Comparison of ENCODE assay signal across 25 cellular contexts in genomic region chr6:144467921-144468320, GRCh38.
DNase-seq lines count a peak whose midpoint lies in the region; ATAC-seq, FAIRE-seq and TF ChIP-seq lines count a peak whose summit lies in the region.
"Had no signal": no experiment of that assay in that cellular context is flagged by ENCODE, and none has a peak within 500 bp of the region (broad histone marks: within the 10 kb centered on the region; RNA-seq: fewer than 3 reads in every experiment).

No MANE protein-coding gene starts in this region.

- H4K20me1 ChIP-seq in K562 (replicated peaks; ENCODE audit: control insufficient read depth, insufficient read depth, low read length) (no peaks in the 10 kb centered on the region), PC-3 (ENCODE audit: low read length) (no peaks in the 10 kb centered on the region)

- in situ Hi-C loops in K562 (cut with MboI) = no loop called here

- BruUV-seq in Caco-2 (replicated peaks; lab: Mats Ljungman, UMichigan) (no TSS peak), K562 (replicated peaks; lab: Mats Ljungman, UMichigan) (no TSS peak), PC-3 (replicated peaks; lab: Mats Ljungman, UMichigan) (no TSS peak)

- no peaks in the 10 kb centered on the region for H3K27me3 ChIP-seq in CD4-positive, CD25-positive, alpha-beta regulatory T cell (ENCODE audit: control insufficient read depth, insufficient read depth, low read length)
- H3K27me3 ChIP-seq in Caco-2 (replicated peaks; ENCODE audit: control insufficient read depth, insufficient read depth, low read length) (no peaks in the 10 kb centered on the region), K562 (ENCODE audit: control insufficient read depth in 2 of 2, insufficient read depth in 2 of 2, low read length in 2 of 2) (no peaks in the 10 kb centered on the region), PC-3 (ENCODE audit: low read length) (no peaks in the 10 kb centered on the region)
- H3K27me3 ChIP-seq: suprapubic skin, uterus had no signal

- POLR2A ChIA-PET in Caco-2 (lab: Charles Lee) (interaction anchor here (0.6 kb wide), 1 partner anchor 19 kb away, joined by 3 read pairs; no protein-coding TSS in a partner anchor), K562 (lab: Yijun Ruan, JAX) (no interaction called here), PC-3 (lab: Charles Lee; ENCODE audit: unreplicated experiment) (interaction anchor here (0.7 kb wide), 1 partner anchor 181 kb away, joined by 4 read pairs; no protein-coding TSS in a partner anchor)
- POLR2A ChIA-PET in naive thymus-derived CD8-positive, alpha-beta T cell (lab: Charles Lee) = interaction anchor here (0.7 kb wide), 1 partner anchor 244 kb away, joined by 4 read pairs; no protein-coding TSS in a partner anchor

- CTCF ChIA-PET in Caco-2 (lab: Charles Lee) (interaction anchor here (0.7 kb wide), 1 partner anchor 14 kb away, joined by 3 read pairs; no protein-coding TSS in a partner anchor), K562 (lab: Yijun Ruan, JAX; ENCODE audit: low intra/inter-chr PET ratio) (no interaction called here), PC-3 (lab: Charles Lee) (no interaction called here)

- H3K9me1 ChIP-seq in K562 (ENCODE audit: control insufficient read depth, insufficient read depth, low read length) = no peaks in the 10 kb centered on the region

- TF ChIP-seq EP300 in K562 (IDR thresholded peaks at IDR 0.05; ENCODE audit: low read length) = no peak

- peaks cover 53% of the 10 kb centered on the region for H3K36me3 Mint-ChIP-seq in CD4-positive, CD25-positive, alpha-beta regulatory T cell
- peaks cover 71% of the 10 kb centered on the region for H3K36me3 Mint-ChIP-seq in Caco-2 (ENCODE audit: insufficient read depth, unreplicated experiment)
- peaks cover 5 to 72% (median 16%) of the 10 kb centered on the region in 3 donors for H3K36me3 Mint-ChIP-seq in naive thymus-derived CD8-positive, alpha-beta T cell

- intact Hi-C loops in Caco-2 (cut with micrococcal nuclease; ENCODE audit: unreplicated experiment) (loop anchor here (1.0 to 5.0 kb wide), 2 partner anchors 14 to 166 kb away; no protein-coding TSS in a partner anchor), K562 (cut with micrococcal nuclease) (no loop called here), PC-3 (cut with micrococcal nuclease) (no loop called here)

- TF ChIP-seq RAD21 in K562 (CRISPR knock-in tag; conservative IDR thresholded peaks at IDR 0.05 in 1 of 2, IDR thresholded peaks at IDR 0.05 in 1 of 2) = no peak

- no peaks in the 10 kb centered on the region for H3F3A ChIP-seq in PC-3 (ENCODE audit: low read length, unreplicated experiment)

- H2AFZ ChIP-seq in K562 (ENCODE audit: low read depth, low read length) (no peak overlapping the region), PC-3 (ENCODE audit: low read length) (no peak overlapping the region)

- H3K4me1 Mint-ChIP-seq in CD4-positive, CD25-positive, alpha-beta regulatory T cell = peaks cover 19 to 34% (median 32%) of the 10 kb centered on the region in 4 donors
- H3K4me1 Mint-ChIP-seq in Caco-2 (ENCODE audit: low read depth, unreplicated experiment) = peaks cover 24% of the 10 kb centered on the region
- peaks cover 26 to 30% (median 28%) of the 10 kb centered on the region in 4 donors for H3K4me1 Mint-ChIP-seq in naive thymus-derived CD8-positive, alpha-beta T cell

- H3K79me2 ChIP-seq in K562 (ENCODE audit: control insufficient read depth, insufficient read depth, low read length) (no peaks in the 10 kb centered on the region), PC-3 (ENCODE audit: low read length) (no peaks in the 10 kb centered on the region)

- peak; percentile 51 for FAIRE-seq in K562 (lab: Jason Lieb, UNC)
- FAIRE-seq: G401.6 had no signal

- H3K9me3 ChIP-seq in CD4-positive, CD25-positive, alpha-beta regulatory T cell (ENCODE audit: control insufficient read depth in 2 of 2, low read length in 2 of 2) = no peaks in the 10 kb centered on the region
- H3K9me3 ChIP-seq in Caco-2 = no peaks in the 10 kb centered on the region
- no peaks in the 10 kb centered on the region for H3K9me3 ChIP-seq in K562 (replicated peaks; ENCODE audit: control insufficient read depth, insufficient read depth, low read depth, low read length)
- H3K9me3 ChIP-seq in PC-3 (ENCODE audit: low read length) = no peaks in the 10 kb centered on the region
- H3K9me3 ChIP-seq: suprapubic skin, uterus had no signal

- no peaks in the 10 kb centered on the region for H3K27me3 Mint-ChIP-seq in CD4-positive, CD25-positive, alpha-beta regulatory T cell
- no peaks in the 10 kb centered on the region for H3K27me3 Mint-ChIP-seq in Caco-2 (ENCODE audit: insufficient read depth, unreplicated experiment)
- no peaks in the 10 kb centered on the region for H3K27me3 Mint-ChIP-seq in naive thymus-derived CD8-positive, alpha-beta T cell

- H3K4me3 Mint-ChIP-seq in CD4-positive, CD25-positive, alpha-beta regulatory T cell = peak overlapping the region in 1 of 4 donors; percentile 39
- peak overlapping the region; percentile 56 for H3K4me3 Mint-ChIP-seq in Caco-2 (ENCODE audit: unreplicated experiment)
- peak overlapping the region in 6 of 10 donors; percentile 22 to 65 (median 44) for H3K4me3 Mint-ChIP-seq in naive thymus-derived CD8-positive, alpha-beta T cell

- peak overlapping the region in 2 of 3 donors; percentile 82 to 83 for H3K27ac Mint-ChIP-seq in CD4-positive, CD25-positive, alpha-beta regulatory T cell
- H3K27ac Mint-ChIP-seq in Caco-2 (ENCODE audit: unreplicated experiment) = peak overlapping the region; percentile 1
- peak overlapping the region in 8 of 10 donors; percentile 33 to 93 (median 78) for H3K27ac Mint-ChIP-seq in naive thymus-derived CD8-positive, alpha-beta T cell

- no peaks in the 10 kb centered on the region for H3K9me2 ChIP-seq in PC-3 (replicated peaks; ENCODE audit: low read length)

- H3K27ac ChIP-seq in CD4-positive, CD25-positive, alpha-beta regulatory T cell (ENCODE audit: insufficient read depth, low read length, poor library complexity, severe bottlenecking) = peak overlapping the region; percentile 36
- no peak overlapping the region for H3K27ac ChIP-seq in K562 (ENCODE audit: extremely low read depth, low read depth, low read length)
- no peak overlapping the region for H3K27ac ChIP-seq in PC-3 (ENCODE audit: low read length)
- H3K27ac ChIP-seq: C4-2B, coronary artery, suprapubic skin, uterus had no signal

- peaks cover 43% of the 10 kb centered on the region for H3K36me3 ChIP-seq in CD4-positive, CD25-positive, alpha-beta regulatory T cell (ENCODE audit: control insufficient read depth, insufficient read depth, low read length)
- no peaks in the 10 kb centered on the region for H3K36me3 ChIP-seq in Caco-2 (ENCODE audit: control insufficient read depth, insufficient read depth, low read length)
- no peaks in the 10 kb centered on the region for H3K36me3 ChIP-seq in K562 (ENCODE audit: control insufficient read depth, insufficient read depth, low read length)
- H3K36me3 ChIP-seq in PC-3 (ENCODE audit: low read depth, low read length) = no peaks in the 10 kb centered on the region
- H3K36me3 ChIP-seq: uterus had no signal

- H3K9me3 Mint-ChIP-seq in CD4-positive, CD25-positive, alpha-beta regulatory T cell = no peaks in the 10 kb centered on the region
- no peaks in the 10 kb centered on the region for H3K9me3 Mint-ChIP-seq in Caco-2 (ENCODE audit: unreplicated experiment)
- H3K9me3 Mint-ChIP-seq in naive thymus-derived CD8-positive, alpha-beta T cell = no peaks in the 10 kb centered on the region
- H3K9me3 Mint-ChIP-seq: activated T-cell treated with anti-CD3 and anti-CD28 coated beads, Interleukin-2, amount 50 U/mL, for 4 hours had no signal

- no peak for DNase-seq in CD4-positive, CD25-positive, alpha-beta regulatory T cell
- DNase-seq in Caco-2 = peak; percentile 42 to 45
- no peak for DNase-seq in K562 (ENCODE audit: extremely low read depth in 1 of 4, low spot score in 3 of 4)
- no peak for DNase-seq in naive thymus-derived CD8-positive, alpha-beta T cell
- no peak for DNase-seq in hippocampal formation (lab: John Stamatoyannopoulos, UW)
- DNase-seq in PC-3 = no peak
- DNase-seq: activated CD4-positive, CD25-positive, alpha-beta regulatory T cell; activated CD8-positive, alpha-beta T cell treated with anti-CD3 and anti-CD28 coated beads, Interleukin-2, amount 10 ng/mL, durations not matched to agents 7 days and 5 days; activated T-cell treated with anti-CD3 and anti-CD28 coated beads, Interleukin-2, amount 50 U/mL, for 4 hours; DMS153; left cardiac atrium; MV-4-11; NCI-H1694; NCI-H2171; NCI-H526 treated with DMSO at 0.1 percent for 48 hours; T1000; uterus had no signal

- 34% methylated on average over 2 of the region's 2 CpGs for whole genome bisulfite sequencing in K562 (ENCODE audit: insufficient coverage, low coverage, missing lambda C conversion rate)

- H3K4me2 ChIP-seq in K562 (ENCODE audit: insufficient read depth, low read length) = no peak overlapping the region
- no peak overlapping the region for H3K4me2 ChIP-seq in PC-3 (ENCODE audit: low read length)

- H3K4me3 ChIP-seq in CD4-positive, CD25-positive, alpha-beta regulatory T cell (ENCODE audit: low read depth, low read length) = peak overlapping the region; percentile 68
- H3K4me3 ChIP-seq in Caco-2 (ENCODE audit: low read depth, low read length) (no peak overlapping the region), K562 (no peak overlapping the region), PC-3 (ENCODE audit: low read length) (no peak overlapping the region)
- H3K4me3 ChIP-seq: coronary artery, suprapubic skin, uterus had no signal

- TF ChIP-seq POLR2A in K562 (conservative IDR thresholded peaks at IDR 0.05) = no peak

- peaks cover 21% of the 10 kb centered on the region for H3K4me1 ChIP-seq in CD4-positive, CD25-positive, alpha-beta regulatory T cell (ENCODE audit: control insufficient read depth, insufficient read depth, low read length, poor library complexity, severe bottlenecking)
- peaks cover 35% of the 10 kb centered on the region for H3K4me1 ChIP-seq in Caco-2
- H3K4me1 ChIP-seq in K562 (replicated peaks in 1 of 2; ENCODE audit: control insufficient read depth in 2 of 2, insufficient read depth in 2 of 2, low read length in 2 of 2) = peaks cover 0 to 13% of the 10 kb centered on the region in 2 experiments; a peak in 3 of 5 replicates
- H3K4me1 ChIP-seq in PC-3 (ENCODE audit: insufficient read depth, low read length) = no peaks in the 10 kb centered on the region
- H3K4me1 ChIP-seq: suprapubic skin, uterus had no signal

- no peak for ATAC-seq in CD4-positive, CD25-positive, alpha-beta regulatory T cell (ENCODE audit: low read depth in 2 of 2)
- ATAC-seq in K562 (no peak), GM21619 (IDR thresholded peaks at IDR 0.05; ENCODE audit: unreplicated experiment) (no peak), GM19397 (IDR thresholded peaks at IDR 0.05; ENCODE audit: unreplicated experiment) (no peak), PC-3 (no peak)
- ATAC-seq in naive thymus-derived CD8-positive, alpha-beta T cell = no peak
- ATAC-seq: HCT116, left cardiac atrium, SK-N-SH treated with all-trans-retinoic acid at 6 μM for 48 hours had no signal

- TF ChIP-seq CTCF in Caco-2 (IDR thresholded peaks at IDR 0.05; ENCODE audit: insufficient read depth in 1 of 2, low read depth in 1 of 2, low read length in 1 of 2, severe bottlenecking in 1 of 2, unreplicated experiment in 1 of 2) (no peak), K562 (IDR thresholded peaks at IDR 0.05 in 2 of 3, conservative IDR thresholded peaks at IDR 0.05 in 1 of 3; ENCODE audit: insufficient read depth in 2 of 3, low read depth in 1 of 3, low read length in 3 of 3) (no peak), PC-3 (conservative IDR thresholded peaks at IDR 0.05; ENCODE audit: low read depth, low read length) (no peak)

- H3K9ac ChIP-seq in K562 (ENCODE audit: insufficient read depth in 1 of 2, low read depth in 2 of 2, low read length in 2 of 2) (no peak overlapping the region), PC-3 (ENCODE audit: low read length) (no peak overlapping the region)

Comparison
In these comparisons a context has a peak if more than half of its experiments do, and no peak if none do; other contexts are left out.
1. DNase-seq: peak in Caco-2 (2 of 2); none in CD4-positive, CD25-positive, alpha-beta regulatory T cell (0 of 3), K562 (0 of 4), naive thymus-derived CD8-positive, alpha-beta T cell (0 of 10), hippocampal formation (0 of 2) and PC-3 (single experiment).
2. H3K27ac Mint-ChIP-seq: peak in every context shown above with its lines; median percentile 82 in CD4-positive, CD25-positive, alpha-beta regulatory T cell; 78 in naive thymus-derived CD8-positive, alpha-beta T cell; 1 in Caco-2.